Comparison of ENCODE assay signal across 1 cellular context in genomic region chr6:155107432-155108069, GRCh38.
TF ChIP-seq lines count a peak whose summit lies in the region.

No MANE protein-coding gene starts in this region.

TF ChIP-seq in GM23338, 12 proteins besides CTCF, POLR2A, EP300 and RAD21 (continued from another document):
- TF ChIP-seq ZNF462 (CRISPR knock-in tag; IDR thresholded peaks at IDR 0.05) (no peak), JUNB (IDR thresholded peaks at IDR 0.05; ENCODE audit: unreplicated experiment) (no peak), REST (IDR thresholded peaks at IDR 0.05; ENCODE audit: unreplicated experiment) (no peak), POLR2AphosphoS5 (IDR thresholded peaks at IDR 0.05; ENCODE audit: low read depth) (no peak), STAT1 (IDR thresholded peaks at IDR 0.05; ENCODE audit: unreplicated experiment) (no peak)
